12 cellular contexts compared by ENCODE assay signal in the genomic region with DNA sequence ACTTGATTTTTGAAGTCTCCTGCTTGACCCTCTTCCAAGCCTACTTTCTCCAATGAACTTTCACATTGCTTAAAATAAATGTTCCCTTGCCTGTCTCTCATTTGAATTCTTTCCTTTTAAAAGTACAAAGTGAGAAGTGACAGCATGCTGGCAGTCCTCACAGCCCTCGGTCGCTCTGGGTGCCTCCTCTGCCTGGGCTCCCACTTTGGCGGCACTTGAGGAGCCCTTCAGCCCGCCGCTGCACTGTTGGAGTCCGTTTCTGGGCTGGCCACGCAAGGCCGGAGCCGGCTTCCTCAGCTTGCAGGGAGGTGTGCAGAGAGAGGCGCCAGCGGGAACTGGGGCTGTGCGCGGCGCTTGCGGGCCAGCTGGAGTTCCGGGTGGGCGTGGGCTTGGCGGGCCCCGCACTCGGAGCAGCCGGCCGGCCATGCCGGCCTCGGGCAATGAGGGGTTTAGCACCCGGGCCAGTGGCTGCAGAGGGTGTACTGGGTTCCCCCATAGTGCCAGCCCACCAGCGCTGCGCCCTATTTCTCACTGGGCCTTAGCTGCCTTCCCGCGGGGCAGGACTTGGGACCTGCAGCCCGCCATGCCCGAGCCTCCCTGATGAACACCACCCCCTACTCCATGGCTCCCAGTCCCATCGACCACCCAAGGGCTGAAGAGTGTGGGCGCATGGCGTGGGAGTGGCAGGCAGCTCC. TPM values are rescaled to one million over a fixed set of nuclear protein-coding genes. Genes with fewer than 3 reads are reported as not detected.
DNase-seq lines count a peak whose midpoint lies in the region; ATAC-seq and TF ChIP-seq lines count a peak whose summit lies in the region.
"Had no signal": no experiment of that assay in that cellular context is flagged by ENCODE, and none has a peak within 500 bp of the region (broad histone marks: within the 10 kb centered on the region; RNA-seq: fewer than 3 reads in every experiment).

No MANE protein-coding gene starts in this region.

- no peak for TF ChIP-seq POLR2A in stomach (IDR thresholded peaks at IDR 0.05)

- H3K9me3 Mint-ChIP-seq in activated T-helper 2 cell treated with anti-CD3 and anti-CD28 coated beads, Interferon-gamma antibody, Interleukin-2, Interleukin-4, amounts not matched to agents 10 μg/mL and 5 μg/mL and 100 μg/mL, durations not matched to agents 14 hours and 24 hours and 36 hours: peaks cover 33% of the 10 kb centered on the region

- WGBS in right cardiac atrium: 83% methylated on average over 34 of the region's 34 CpGs
- WGBS in stomach, 5 donors: 96 to 97% (median 97%) methylated on average over 21 to 34 of the region's 34 CpGs

- H3K9me3 ChIP-seq in right cardiac atrium (ENCODE audit: control insufficient read depth, low read length) (no peaks in the 10 kb centered on the region), stomach (no peaks in the 10 kb centered on the region)
- H3K9me3 ChIP-seq: lower lobe of right lung, transverse colon had no signal

- peaks cover 4% of the 10 kb centered on the region for H3K4me1 ChIP-seq in right cardiac atrium (ENCODE audit: control insufficient read depth, insufficient read depth, low read length)
- peaks cover 0 to 15% (median 9%) of the 10 kb centered on the region in 4 donors for H3K4me1 ChIP-seq in stomach

- no peaks in the 10 kb centered on the region for H3K27me3 Mint-ChIP-seq in activated T-helper 2 cell treated with anti-CD3 and anti-CD28 coated beads, Interferon-gamma antibody, Interleukin-2, Interleukin-4, amounts not matched to agents 10 μg/mL and 5 μg/mL and 100 μg/mL, durations not matched to agents 14 hours and 24 hours and 36 hours (ENCODE audit: low read depth)
- H3K27me3 Mint-ChIP-seq: T-cell had no signal

- in situ Hi-C loops in G401 (cut with HindIII; ENCODE audit: low sequenced_read_pairs): no loop called here

- TF ChIP-seq CTCF in stomach (IDR thresholded peaks at IDR 0.05): no peak

- H3K4me3 ChIP-seq in right cardiac atrium (ENCODE audit: low read length): no peak overlapping the region
- H3K4me3 ChIP-seq in stomach: no peak overlapping the region
- H3K4me3 ChIP-seq: cardiac muscle cell, transverse colon had no signal

- no peak overlapping the region for H3K4me3 Mint-ChIP-seq in activated T-helper 2 cell treated with anti-CD3 and anti-CD28 coated beads, Interferon-gamma antibody, Interleukin-2, Interleukin-4, amounts not matched to agents 10 μg/mL and 5 μg/mL and 100 μg/mL, durations not matched to agents 14 hours and 24 hours and 36 hours (ENCODE audit: low read depth)

- peaks cover 50% of the 10 kb centered on the region for H3K36me3 Mint-ChIP-seq in activated T-helper 2 cell treated with anti-CD3 and anti-CD28 coated beads, Interferon-gamma antibody, Interleukin-2, Interleukin-4, amounts not matched to agents 10 μg/mL and 5 μg/mL and 100 μg/mL, durations not matched to agents 14 hours and 24 hours and 36 hours (ENCODE audit: low read depth)
- H3K36me3 Mint-ChIP-seq: T-cell had no signal

- H3K4me1 Mint-ChIP-seq in activated T-helper 2 cell treated with anti-CD3 and anti-CD28 coated beads, Interferon-gamma antibody, Interleukin-2, Interleukin-4, amounts not matched to agents 10 μg/mL and 5 μg/mL and 100 μg/mL, durations not matched to agents 14 hours and 24 hours and 36 hours (ENCODE audit: low read depth): peaks cover 49% of the 10 kb centered on the region

- no peak for TF ChIP-seq EP300 in stomach (IDR thresholded peaks at IDR 0.05)

- ATAC-seq in right cardiac atrium: peak; percentile 21 to 42
- ATAC-seq in HG03342 (IDR thresholded peaks at IDR 0.05; ENCODE audit: unreplicated experiment): no peak

- peak overlapping the region; percentile 46 for H3K27ac ChIP-seq in right cardiac atrium (ENCODE audit: low read length)
- H3K27ac ChIP-seq in stomach: no peak overlapping the region
- H3K27ac ChIP-seq: cardiac muscle cell, transverse colon had no signal

- no peaks in the 10 kb centered on the region for H3K36me3 ChIP-seq in stomach
- H3K36me3 ChIP-seq: cardiac muscle cell, lower lobe of right lung, transverse colon had no signal

- peak; percentile 62 for DNase-seq in activated effector memory CD4-positive, alpha-beta T cell treated with anti-CD3 and anti-CD28 coated beads, Interleukin-2, amount 50 U/mL, for 16 hours
- no peak for DNase-seq in activated effector memory CD4-positive, alpha-beta T cell treated with Interleukin-2 at 50 U/mL for 16 hours
- DNase-seq in activated T-helper 2 cell treated with anti-CD3 and anti-CD28 coated beads, Interferon-gamma antibody, Interleukin-2, Interleukin-4, amounts not matched to agents 10 μg/mL and 5 μg/mL and 100 μg/mL, durations not matched to agents 14 hours and 24 hours and 36 hours (ENCODE audit: low spot score): no peak
- DNase-seq in right cardiac atrium: peak in 2 of 3 donors; percentile 77 to 84
- peak; percentile 23 for DNase-seq in stomach
- no peak for DNase-seq in G401 (ENCODE audit: low spot score)
- DNase-seq in COLO829 (ENCODE audit: low spot score): no peak

- no peaks in the 10 kb centered on the region for H3K27me3 ChIP-seq in right cardiac atrium (ENCODE audit: control insufficient read depth, insufficient read depth)
- no peaks in the 10 kb centered on the region for H3K27me3 ChIP-seq in stomach
- H3K27me3 ChIP-seq: cardiac muscle cell, transverse colon had no signal

- intact Hi-C loops in activated T-helper 2 cell treated with anti-CD3 and anti-CD28 coated beads, Interferon-gamma antibody, Interleukin-2, Interleukin-4, amounts not matched to agents 10 μg/mL and 5 μg/mL and 100 μg/mL, durations not matched to agents 14 hours and 24 hours and 36 hours (cut with micrococcal nuclease): loop anchor here (1.0 to 5.0 kb wide), 9 partner anchors 13 to 269 kb away; partner anchors contain the start of genes RIPK1, SERPINB6 and SERPINB9
- intact Hi-C loops in right cardiac atrium (cut with DNase I) (loop anchor here in 3 of 4 donors (5.0 to 10.0 kb wide), 3 partner anchors 45 to 145 kb away; no protein-coding TSS in a partner anchor), stomach (cut with DNase I; ENCODE audit: low total_unique reads) (loop anchor here (10.0 kb wide), 1 partner anchor 155 kb away; no protein-coding TSS in a partner anchor)

- H3K27ac Mint-ChIP-seq in activated T-helper 2 cell treated with anti-CD3 and anti-CD28 coated beads, Interferon-gamma antibody, Interleukin-2, Interleukin-4, amounts not matched to agents 10 μg/mL and 5 μg/mL and 100 μg/mL, durations not matched to agents 14 hours and 24 hours and 36 hours: peak overlapping the region; percentile 92

RNA-seq across cellular contexts. Expression of gene SERPINB6, which starts 31.9 kb away (rescaled TPM):
- 72.0 and 73.0 TPM in 2 replicates for total RNA-seq in activated T-helper 2 cell treated with anti-CD3 and anti-CD28 coated beads, Interferon-gamma antibody, Interleukin-2, Interleukin-4, amounts not matched to agents 10 μg/mL and 5 μg/mL and 100 μg/mL, durations not matched to agents 14 hours and 24 hours and 36 hours
- total RNA-seq in right cardiac atrium: 100 to 1,000 TPM; 181 to 265 (median 207) TPM
- 172 TPM for polyA plus RNA-seq in right cardiac atrium
- total RNA-seq in stomach: 100 to 1,000 TPM in 4 of 5 donors, 10 to 100 TPM in 1; 79.1 to 208 (median 160) TPM
- polyA plus RNA-seq in stomach: 100 to 1,000 TPM in 2 of 3 donors, 10 to 100 TPM in 1; 93.1 to 281 (median 144) TPM
- total RNA-seq in G401 (2014; rRNA removed; shearing (Covaris generic)): 128 and 147 TPM in 2 replicates

RNA-seq across cellular contexts. Expression of gene SERPINB9, which starts 36.4 kb away (rescaled TPM):
- 120 and 123 TPM in 2 replicates for total RNA-seq in activated T-helper 2 cell treated with anti-CD3 and anti-CD28 coated beads, Interferon-gamma antibody, Interleukin-2, Interleukin-4, amounts not matched to agents 10 μg/mL and 5 μg/mL and 100 μg/mL, durations not matched to agents 14 hours and 24 hours and 36 hours
- 10 to 100 TPM in 1 of 4 donors, 1 to 10 TPM in 3; 6.8 to 15.8 (median 8.6) TPM for total RNA-seq in right cardiac atrium
- polyA plus RNA-seq in right cardiac atrium: 3.5 TPM
- total RNA-seq in stomach: 1 to 10 TPM in 3 of 5 donors, under 1 TPM in 1, not detected in 1; 0.58 to 9.4 (median 2.8) TPM
- polyA plus RNA-seq in stomach: 1 to 10 TPM; 2.0 to 3.5 (median 2.1) TPM
- total RNA-seq in G401 (2014; rRNA removed; shearing (Covaris generic)): 18.6 and 26.5 TPM in 2 replicates

Comparison
In these comparisons a context has a peak if more than half of its experiments do, and no peak if none do; other contexts are left out.
1. DNase-seq: peak in activated effector memory CD4-positive, alpha-beta T cell treated with anti-CD3 and anti-CD28 coated beads, Interleukin-2, amount 50 U/mL, for 16 hours (single experiment), right cardiac atrium (2 of 3) and stomach (single experiment); none in activated effector memory CD4-positive, alpha-beta T cell treated with Interleukin-2 at 50 U/mL for 16 hours (single experiment), activated T-helper 2 cell treated with anti-CD3 and anti-CD28 coated beads, Interferon-gamma antibody, Interleukin-2, Interleukin-4, amounts not matched to agents 10 μg/mL and 5 μg/mL and 100 μg/mL, durations not matched to agents 14 hours and 24 hours and 36 hours (single experiment), G401 (single experiment) and COLO829 (single experiment).